In the genomic region with DNA sequence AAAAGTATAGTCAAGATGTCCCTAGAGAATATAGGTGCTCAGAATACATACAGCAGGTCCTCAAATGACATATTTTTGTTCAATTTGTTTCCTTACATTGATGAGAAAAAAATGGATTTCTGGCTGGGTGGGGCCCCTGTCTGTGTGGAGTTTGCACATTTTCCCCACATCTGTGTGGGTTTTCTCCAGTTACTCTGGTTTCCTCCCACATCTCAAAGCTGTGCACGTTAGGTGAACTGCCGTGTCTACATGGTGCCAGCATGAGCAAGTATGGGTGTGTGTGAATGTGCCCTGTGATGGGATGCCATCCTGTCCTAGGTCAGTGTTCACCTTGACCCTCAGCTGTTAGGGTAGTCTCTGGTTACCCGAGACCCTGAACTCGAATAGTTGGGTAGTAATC, we compare ENCODE assay signal across 27 cellular contexts.
"Had no signal": no experiment of that assay in that cellular context is flagged by ENCODE, and none has a peak within 500 bp of the region (broad histone marks: within the 10 kb centered on the region; RNA-seq: fewer than 3 reads in every experiment).

No MANE protein-coding gene starts in this region.

- H3K27ac ChIP-seq: neural progenitor cell, ovary, prostate gland, right lobe of liver, sigmoid colon, stomach, thoracic aorta, thyroid gland, tibial nerve, upper lobe of right lung, uterus had no signal

- H3K27me3 ChIP-seq: neural progenitor cell, ovary, right lobe of liver, sigmoid colon, stomach, thyroid gland, tibial nerve, upper lobe of right lung, uterus had no signal

- H3K4me1 Mint-ChIP-seq: naive B cell; naive thymus-derived CD8-positive, alpha-beta T cell; nephron progenitor cell; stimulated activated effector memory CD8-positive, alpha-beta T cell treated with anti-CD3 and anti-CD28 coated beads, Interleukin-12 subunit alpha, Interleukin-12 subunit beta, amount 100 ng/mL, for 72 hours; stimulated activated naive B cell treated with anti-CD40 and anti-IgM and Interleukin-4, amounts not matched to agents 10 μg/mL and 1 μg/mL and 100 μg/mL, for 72 hours had no signal

- H3K4me3 Mint-ChIP-seq: naive B cell; naive thymus-derived CD8-positive, alpha-beta T cell; natural killer cell treated with Interleukin-12 subunit alpha and Interleukin-12 subunit beta and Interleukin-15 and Interleukin-18, amount 100 ng/mL, for 72 hours; nephron progenitor cell; stimulated activated effector memory CD8-positive, alpha-beta T cell treated with anti-CD3 and anti-CD28 coated beads, Interleukin-12 subunit alpha, Interleukin-12 subunit beta, amount 100 ng/mL, for 72 hours; stimulated activated naive B cell treated with anti-CD40 and anti-IgM and Interleukin-4, amounts not matched to agents 10 μg/mL and 1 μg/mL and 100 μg/mL, for 72 hours; stimulated activated naive CD8-positive, alpha-beta T cell treated with anti-CD3 and anti-CD28 coated beads, Interleukin-15, Interleukin-2, amounts not matched to agents 100 ng/mL and 50 ng/mL, for 24 hours; type B pancreatic cell had no signal

- FAIRE-seq: small intestine had no signal

- ATAC-seq: naive thymus-derived CD8-positive, alpha-beta T cell; natural killer cell treated with Interleukin-12 subunit alpha and Interleukin-12 subunit beta and Interleukin-15 and Interleukin-18, amount 100 ng/mL, for 72 hours; right cardiac atrium; right lobe of liver; stimulated activated effector memory CD8-positive, alpha-beta T cell treated with anti-CD3 and anti-CD28 coated beads, Interleukin-12 subunit alpha, Interleukin-12 subunit beta, amount 100 ng/mL, for 72 hours; stimulated activated naive B cell treated with anti-CD40 and anti-IgM and Interleukin-4, amounts not matched to agents 10 μg/mL and 1 μg/mL and 100 μg/mL, for 72 hours; upper lobe of right lung had no signal

- DNase-seq: naive B cell; naive thymus-derived CD8-positive, alpha-beta T cell; nephron progenitor cell; occipital lobe; ovary; right cardiac atrium; right lobe of liver; sigmoid colon; small intestine; stimulated activated CD4-positive, alpha-beta T cell treated with anti-CD3 and anti-CD28 coated beads, Interleukin-15, amount 100 ng/mL, for 24 hours; stimulated activated CD4-positive, alpha-beta T cell treated with anti-CD3 and anti-CD28 coated beads, Interleukin-2, amount 100 ng/mL, for 24 hours; stimulated activated CD4-positive, alpha-beta T cell treated with anti-CD3 and anti-CD28 coated beads, Interleukin-2, amount 100 ng/mL, for 48 hours; stimulated activated CD4-positive, alpha-beta T cell treated with anti-CD3 and anti-CD28 coated beads, Interleukin-4, amount 100 ng/mL, for 24 hours; stimulated activated naive B cell treated with anti-CD40 and anti-IgM and Interleukin-4, amounts not matched to agents 10 μg/mL and 1 μg/mL and 100 μg/mL, for 72 hours; stimulated activated naive CD4-positive, alpha-beta T cell treated with Interleukin-2 at 50 U/mL for 16 hours; stomach; thyroid gland; upper lobe of right lung; uterus had no signal

- H3K9me3 Mint-ChIP-seq: nephron progenitor cell; stimulated activated naive CD8-positive, alpha-beta T cell treated with anti-CD3 and anti-CD28 coated beads, Interleukin-15, Interleukin-2, amounts not matched to agents 100 ng/mL and 50 ng/mL, for 24 hours had no signal

- H3K4me3 ChIP-seq: neural progenitor cell, ovary, prostate gland, right lobe of liver, sigmoid colon, stomach, thoracic aorta, thyroid gland, tibial nerve, upper lobe of right lung, uterus had no signal

- H3K36me3 ChIP-seq: neural progenitor cell, ovary, prostate gland, right lobe of liver, sigmoid colon, stomach, thoracic aorta, thyroid gland, tibial nerve, upper lobe of right lung, uterus had no signal

- H3K9me3 ChIP-seq: ovary, prostate gland, right lobe of liver, sigmoid colon, stomach, thoracic aorta, thyroid gland, tibial nerve, upper lobe of right lung, uterus had no signal

- H3K4me1 ChIP-seq: prostate gland, right lobe of liver, sigmoid colon, stomach, thyroid gland, tibial nerve, upper lobe of right lung, uterus had no signal

- H3K36me3 Mint-ChIP-seq: naive B cell; naive thymus-derived CD8-positive, alpha-beta T cell; natural killer cell treated with Interleukin-12 subunit alpha and Interleukin-12 subunit beta and Interleukin-15 and Interleukin-18, amount 100 ng/mL, for 72 hours; neural progenitor cell; stimulated activated effector memory CD8-positive, alpha-beta T cell treated with anti-CD3 and anti-CD28 coated beads, Interleukin-12 subunit alpha, Interleukin-12 subunit beta, amount 100 ng/mL, for 72 hours; stimulated activated naive B cell treated with anti-CD40 and anti-IgM and Interleukin-4, amounts not matched to agents 10 μg/mL and 1 μg/mL and 100 μg/mL, for 72 hours; type B pancreatic cell had no signal

- H2AFZ ChIP-seq: neural progenitor cell had no signal

- H3K9ac ChIP-seq: neural progenitor cell had no signal

- H3K27ac Mint-ChIP-seq: natural killer cell treated with Interleukin-12 subunit alpha and Interleukin-12 subunit beta and Interleukin-15 and Interleukin-18, amount 100 ng/mL, for 72 hours; nephron progenitor cell; stimulated activated effector memory CD8-positive, alpha-beta T cell treated with anti-CD3 and anti-CD28 coated beads, Interleukin-12 subunit alpha, Interleukin-12 subunit beta, amount 100 ng/mL, for 72 hours; stimulated activated naive B cell treated with anti-CD40 and anti-IgM and Interleukin-4, amounts not matched to agents 10 μg/mL and 1 μg/mL and 100 μg/mL, for 72 hours; stimulated activated naive CD8-positive, alpha-beta T cell treated with anti-CD3 and anti-CD28 coated beads, Interleukin-15, Interleukin-2, amounts not matched to agents 100 ng/mL and 50 ng/mL, for 24 hours; type B pancreatic cell had no signal
